In genomic region chr1:11802973-11803885, GRCh38 we compare ENCODE assay signal across 8 cellular contexts. TPM values are rescaled to one million over a fixed set of nuclear protein-coding genes. Genes with fewer than 3 reads are reported as not detected.
DNase-seq lines count a peak whose midpoint lies in the region; ATAC-seq and TF ChIP-seq lines count a peak whose summit lies in the region.

No MANE protein-coding gene starts in this region.

- H3K4me1 ChIP-seq in cardiac muscle cell (ENCODE audit: low read depth) (peaks cover 27% of the 10 kb centered on the region), ovary (ENCODE audit: insufficient read depth) (peaks cover 4% of the 10 kb centered on the region), thoracic aorta (ENCODE audit: control insufficient read depth in 1 of 2, low read depth in 2 of 2) (peaks cover 35 to 65% of the 10 kb centered on the region in 2 donors)

- H3K4me1 Mint-ChIP-seq in activated naive CD8-positive, alpha-beta T cell treated with anti-CD3 and anti-CD28 coated beads, Interleukin-2, amount 10 ng/mL, durations not matched to agents 7 days and 5 days: peaks cover 42% of the 10 kb centered on the region

- no peaks in the 10 kb centered on the region for H3K27me3 Mint-ChIP-seq in activated naive CD8-positive, alpha-beta T cell treated with anti-CD3 and anti-CD28 coated beads, Interleukin-2, amount 10 ng/mL, durations not matched to agents 7 days and 5 days

- peak; percentile 59 for ATAC-seq in activated naive CD8-positive, alpha-beta T cell treated with anti-CD3 and anti-CD28 coated beads, Interleukin-2, amount 10 ng/mL, durations not matched to agents 7 days and 5 days (ENCODE audit: low read depth)
- ATAC-seq in thoracic aorta (ENCODE audit: insufficient number of reproducible peaks, low FRiP score, low read depth) (peak; percentile 44), HG03565 (IDR thresholded peaks at IDR 0.05; ENCODE audit: unreplicated experiment) (no peak)

- no peaks in the 10 kb centered on the region for H3K27me3 ChIP-seq in cardiac muscle cell
- H3K27me3 ChIP-seq in ovary: no peaks in the 10 kb centered on the region
- H3K27me3 ChIP-seq in thoracic aorta (replicated peaks; ENCODE audit: insufficient read depth): no peaks in the 10 kb centered on the region

- peak overlapping the region; percentile 90 for H3K27ac Mint-ChIP-seq in activated naive CD8-positive, alpha-beta T cell treated with anti-CD3 and anti-CD28 coated beads, Interleukin-2, amount 10 ng/mL, durations not matched to agents 7 days and 5 days

- POLR2A ChIA-PET in activated naive CD8-positive, alpha-beta T cell treated with anti-CD3 and anti-CD28 coated beads, Interleukin-2, amount 10 ng/mL, durations not matched to agents 7 days and 5 days (lab: Charles Lee): interaction anchor here (0.6 to 3.2 kb wide), 15 partner anchors 10 to 831 kb away, joined by 3 to 58 read pairs (median 3); partner anchors contain the start of genes AGTRAP, FBXO6 and MTOR

- peak overlapping the region; percentile 99 for H3K4me3 Mint-ChIP-seq in activated naive CD8-positive, alpha-beta T cell treated with anti-CD3 and anti-CD28 coated beads, Interleukin-2, amount 10 ng/mL, durations not matched to agents 7 days and 5 days

- peaks cover 12% of the 10 kb centered on the region for H3K36me3 ChIP-seq in SK-N-MC (ENCODE audit: insufficient read depth, low read length)
- H3K36me3 ChIP-seq in cardiac muscle cell: peaks cover 17% of the 10 kb centered on the region
- H3K36me3 ChIP-seq in ovary: no peaks in the 10 kb centered on the region
- peaks cover 15% of the 10 kb centered on the region for H3K36me3 ChIP-seq in thoracic aorta

- TF ChIP-seq POLR2A in ovary (IDR thresholded peaks at IDR 0.05): peak; percentile 76

- H3K27ac ChIP-seq in SK-N-MC: no peak overlapping the region
- peak overlapping the region; percentile 95 for H3K27ac ChIP-seq in cardiac muscle cell
- H3K27ac ChIP-seq in ovary: peak overlapping the region; percentile 95 to 96
- peak overlapping the region; percentile 95 to 99 for H3K27ac ChIP-seq in thoracic aorta

- peak overlapping the region; percentile 29 for H3K9ac ChIP-seq in SK-N-MC (ENCODE audit: insufficient read length)

- TF ChIP-seq EP300 in ovary (IDR thresholded peaks at IDR 0.05): no peak

- H3K9me3 Mint-ChIP-seq in activated naive CD8-positive, alpha-beta T cell treated with anti-CD3 and anti-CD28 coated beads, Interleukin-2, amount 10 ng/mL, durations not matched to agents 7 days and 5 days: no peaks in the 10 kb centered on the region

- H3K9me3 ChIP-seq in SK-N-MC (ENCODE audit: low read depth, low read length) (no peaks in the 10 kb centered on the region), cardiac muscle cell (ENCODE audit: low read depth) (no peaks in the 10 kb centered on the region), ovary (no peaks in the 10 kb centered on the region), thoracic aorta (no peaks in the 10 kb centered on the region)

- 1 to 2% (median 2%) methylated on average over 27 to 28 of the region's 28 CpGs for WGBS in ovary, 3 donors

- peaks cover 24% of the 10 kb centered on the region for H3K36me3 Mint-ChIP-seq in activated naive CD8-positive, alpha-beta T cell treated with anti-CD3 and anti-CD28 coated beads, Interleukin-2, amount 10 ng/mL, durations not matched to agents 7 days and 5 days

- intact Hi-C loops in ovary (cut with DNase I): loop anchor here in 1 of 4 donors (2.0 kb wide), 1 partner anchor 16 kb away; no protein-coding TSS in a partner anchor

- H3K4me3 ChIP-seq in SK-N-MC (peak overlapping the region; percentile 56), cardiac muscle cell (peak overlapping the region; percentile 23), ovary (peak overlapping the region; percentile 62), thoracic aorta (peak overlapping the region; percentile 83)

- peak; percentile 97 for DNase-seq in EL
- DNase-seq in HUDEP-2 (lab: John Stamatoyannopoulos, UW; ENCODE audit: unreplicated experiment in 76 of 76): peak in 74 of 76 experiments; percentile 33 to 94 (median 84)
- peak; percentile 10 for DNase-seq in SK-N-MC (ENCODE audit: low read depth, low spot score)
- peak; percentile 81 for DNase-seq in activated naive CD8-positive, alpha-beta T cell treated with anti-CD3 and anti-CD28 coated beads, Interleukin-2, amount 10 ng/mL, durations not matched to agents 7 days and 5 days
- DNase-seq in cardiac muscle cell (ENCODE audit: low read depth in 1 of 2, low spot score in 1 of 2): peak; percentile 96 to 99
- DNase-seq in ovary: peak; percentile 96 to 98 (median 97)
- peak; percentile 83 for DNase-seq in thoracic aorta (ENCODE audit: low spot score)

- no peak for TF ChIP-seq CTCF in cardiac muscle cell (IDR thresholded peaks at IDR 0.05; ENCODE audit: low read depth, low read length)
- TF ChIP-seq CTCF in ovary (IDR thresholded peaks at IDR 0.05): no peak
- TF ChIP-seq CTCF in thoracic aorta (IDR thresholded peaks at IDR 0.05): no peak

RNA-seq across cellular contexts. Expression of gene MTHFR, which starts 2.5 kb away (rescaled TPM):
- total RNA-seq in activated naive CD8-positive, alpha-beta T cell treated with anti-CD3 and anti-CD28 coated beads, Interleukin-2, amount 10 ng/mL, durations not matched to agents 7 days and 5 days: 10 to 100 TPM; 47.0 to 47.1 TPM
- total RNA-seq in cardiac muscle cell: 54.7 and 64.0 TPM in 2 replicates
- 29.0 and 37.5 TPM in 2 replicates for polyA plus RNA-seq in cardiac muscle cell
- total RNA-seq in ovary: 100 to 1,000 TPM in 1 of 7 donors, 10 to 100 TPM in 6; 41.2 to 161 (median 56.7) TPM
- 10 to 100 TPM; 13.1 to 25.0 TPM for polyA plus RNA-seq in ovary
- 10 to 100 TPM; 30.3 to 81.4 TPM for total RNA-seq in thoracic aorta

RNA-seq across cellular contexts. Expression of gene CLCN6, which starts 2.8 kb away (rescaled TPM):
- total RNA-seq in activated naive CD8-positive, alpha-beta T cell treated with anti-CD3 and anti-CD28 coated beads, Interleukin-2, amount 10 ng/mL, durations not matched to agents 7 days and 5 days: 10 to 100 TPM; 21.9 to 25.5 TPM
- total RNA-seq in cardiac muscle cell (22.5 and 27.8 TPM in 2 replicates), ovary (10 to 100 TPM; 11.7 to 39.7 (median 32.1) TPM), thoracic aorta (10 to 100 TPM; 27.5 to 31.5 TPM)
- polyA plus RNA-seq in cardiac muscle cell (15.8 and 31.8 TPM in 2 replicates), ovary (10 to 100 TPM; 14.6 to 16.7 TPM)

RNA-seq across cellular contexts. Expression of gene C1orf167, which starts 41.2 kb away (rescaled TPM):
- not detected for total RNA-seq in activated naive CD8-positive, alpha-beta T cell treated with anti-CD3 and anti-CD28 coated beads, Interleukin-2, amount 10 ng/mL, durations not matched to agents 7 days and 5 days
- total RNA-seq in cardiac muscle cell (0.14 and 1.4 TPM in 2 replicates), ovary (1 to 10 TPM in 3 of 7 donors, under 1 TPM in 3, not detected in 1; 0.48 to 1.8 (median 1.1) TPM), thoracic aorta (1 to 10 TPM in 1 of 2 donors, not detected in 1; 4.2 TPM)
- polyA plus RNA-seq in cardiac muscle cell (0.44 and 1.00 TPM in 2 replicates), ovary (1 to 10 TPM in 1 of 2 donors, not detected in 1; 4.4 TPM)

RNA-seq across cellular contexts. Expression of gene NPPA, which starts 44.4 kb away (rescaled TPM):
- not detected for total RNA-seq in activated naive CD8-positive, alpha-beta T cell treated with anti-CD3 and anti-CD28 coated beads, Interleukin-2, amount 10 ng/mL, durations not matched to agents 7 days and 5 days
- 57.5 and 331 TPM in 2 replicates for total RNA-seq in cardiac muscle cell
- 90.0 and 601 TPM in 2 replicates for polyA plus RNA-seq in cardiac muscle cell
- total RNA-seq in ovary: 1 to 10 TPM in 2 of 7 donors, under 1 TPM in 2, not detected in 3; 0.83 to 2.5 (median 1.2) TPM
- polyA plus RNA-seq in ovary: under 1 TPM in 1 of 2 donors, not detected in 1; 0.86 TPM
- total RNA-seq in thoracic aorta: not detected

RNA-seq across cellular contexts. Expression of gene NPPB, which starts 55.5 kb away (rescaled TPM):
- not detected for total RNA-seq in activated naive CD8-positive, alpha-beta T cell treated with anti-CD3 and anti-CD28 coated beads, Interleukin-2, amount 10 ng/mL, durations not matched to agents 7 days and 5 days
- 18.9 and 192 TPM in 2 replicates for total RNA-seq in cardiac muscle cell
- 30.8 and 188 TPM in 2 replicates for polyA plus RNA-seq in cardiac muscle cell
- total RNA-seq in ovary: not detected
- under 1 TPM in 1 of 2 donors, not detected in 1; 0.22 TPM for polyA plus RNA-seq in ovary
- total RNA-seq in thoracic aorta: not detected

Comparison
In these comparisons a context has a peak if more than half of its experiments do, and no peak if none do; other contexts are left out.
1. DNase-seq: peak in every context shown above with its lines; median percentile 98 in cardiac muscle cell; 97 in EL; 97 in ovary; 84 in HUDEP-2; 83 in thoracic aorta; 81 in activated naive CD8-positive, alpha-beta T cell treated with anti-CD3 and anti-CD28 coated beads, Interleukin-2, amount 10 ng/mL, durations not matched to agents 7 days and 5 days; 10 in SK-N-MC.
2. H3K4me3 ChIP-seq: peak in every context shown above with its lines; median percentile 83 in thoracic aorta; 62 in ovary; 56 in SK-N-MC; 23 in cardiac muscle cell.